24 cellular contexts compared by ENCODE assay signal in the genomic region with DNA sequence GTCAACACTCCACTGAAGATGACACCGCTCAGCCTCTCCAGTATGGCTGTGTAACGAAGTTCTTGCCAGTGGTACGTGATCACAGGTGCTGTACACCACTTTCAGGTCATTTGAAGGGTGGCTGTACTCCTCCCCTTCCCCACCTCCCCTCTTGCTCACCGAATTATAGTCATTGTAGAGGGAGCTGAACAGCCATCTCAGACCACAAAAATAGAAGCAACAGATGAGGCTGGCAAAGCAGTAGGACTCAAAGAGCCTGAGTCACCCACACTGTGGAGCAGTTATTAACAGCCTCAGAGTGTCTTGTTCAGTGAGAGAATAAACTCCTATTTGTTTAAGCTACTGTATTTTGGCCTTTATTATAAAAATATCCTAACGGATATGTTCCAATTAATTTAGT.
DNase-seq lines count a peak whose midpoint lies in the region; ATAC-seq, FAIRE-seq and TF ChIP-seq lines count a peak whose summit lies in the region.
"Had no signal": no experiment of that assay in that cellular context is flagged by ENCODE, and none has a peak within 500 bp of the region (broad histone marks: within the 10 kb centered on the region; RNA-seq: fewer than 3 reads in every experiment).

No MANE protein-coding gene starts in this region.

- H4K8ac ChIP-seq in IMR-90 (ENCODE audit: low read depth in 2 of 2, low read length in 2 of 2): 0 out of 4 replicates have a peak overlapping the region, but pooled peaks of 1 of the 2 experiments have one; percentile 20

- H4K20me1 ChIP-seq in IMR-90 (ENCODE audit: insufficient read depth, low read length) (no peaks in the 10 kb centered on the region), K562 (replicated peaks; ENCODE audit: control insufficient read depth, insufficient read depth, low read length) (no peaks in the 10 kb centered on the region)

- no peak overlapping the region for H2BK5ac ChIP-seq in IMR-90 (ENCODE audit: low read depth, low read length, poor library complexity, severe bottlenecking)

- H3K27ac ChIP-seq in IMR-90 (ENCODE audit: insufficient read depth, low read length): no peak overlapping the region
- no peak overlapping the region for H3K27ac ChIP-seq in K562 (ENCODE audit: extremely low read depth, low read depth, low read length)
- H3K27ac ChIP-seq in thyroid gland: no peak overlapping the region
- H3K27ac ChIP-seq: ovary, right lobe of liver, testis, VCaP had no signal

- peaks cover 4% of the 10 kb centered on the region for H3K4me1 ChIP-seq in IMR-90 (ENCODE audit: control insufficient read depth, insufficient read depth, low read length)
- H3K4me1 ChIP-seq in K562 (replicated peaks in 1 of 2; ENCODE audit: control insufficient read depth in 2 of 2, insufficient read depth in 2 of 2, low read length in 2 of 2): no peaks in the 10 kb centered on the region; a peak in 1 of 5 replicates
- no peaks in the 10 kb centered on the region for H3K4me1 ChIP-seq in thyroid gland
- H3K4me1 ChIP-seq: testis had no signal

- intact Hi-C loops in IMR-90 (cut with micrococcal nuclease) (no loop called here), K562 (cut with micrococcal nuclease) (no loop called here), thyroid gland (cut with DNase I) (no loop called here)

- H3K4me2 ChIP-seq in IMR-90 (ENCODE audit: low read depth, low read length): no peak overlapping the region
- no peak overlapping the region for H3K4me2 ChIP-seq in K562 (ENCODE audit: insufficient read depth, low read length)

- H3K18ac ChIP-seq in IMR-90 (ENCODE audit: low read depth, low read length): no peak overlapping the region

- H3K79me2 ChIP-seq in K562 (ENCODE audit: control insufficient read depth, insufficient read depth, low read length): no peaks in the 10 kb centered on the region

- DNase-seq in Ammon's horn (ENCODE audit: low spot score) (peak; percentile 43), IMR-90 (peak; percentile 48), K562 (ENCODE audit: extremely low read depth in 1 of 4, low spot score in 3 of 4) (no peak), myocyte (ENCODE audit: low read depth) (peak; percentile 91), COR-L47 (lab: John Stamatoyannopoulos, UW) (no peak), thyroid gland (no peak), SW 1271 (lab: John Stamatoyannopoulos, UW) (no peak)
- DNase-seq: activated CD4-positive, alpha-beta T cell treated with anti-CD3 and anti-CD28 coated beads, Interleukin-2, amount 50 U/mL, for 1 hour; activated CD8-positive, alpha-beta memory T cell treated with anti-CD3 and anti-CD28 coated beads, Interleukin-2, amount 50 U/mL, for 4 hours; activated effector memory CD4-positive, alpha-beta T cell treated with Interleukin-2 at 50 U/mL for 16 hours; DMS79 treated with DMSO at 0.1 percent for 48 hours; foreskin melanocyte; naive thymus-derived CD4-positive, alpha-beta T cell; NCI-H1694; NCI-H748 treated with DMSO at 0.1 percent for 48 hours; ovary; right lobe of liver; SHP77; stimulated activated CD4-positive, alpha-beta T cell treated with anti-CD3 and anti-CD28 coated beads, Interleukin-15, amount 100 ng/mL, for 24 hours; testis had no signal

- CTCF ChIA-PET in IMR-90 (lab: Yijun Ruan, JAX) (no interaction called here), K562 (lab: Yijun Ruan, JAX; ENCODE audit: low intra/inter-chr PET ratio) (no interaction called here)

- dilution Hi-C loops in IMR-90 (cut with HindIII; ENCODE audit: low sequenced_read_pairs, unreplicated experiment): no loop called here

- H3K14ac ChIP-seq in IMR-90 (replicated peaks; ENCODE audit: low read depth, low read length): no peak overlapping the region

- no peak overlapping the region for H2BK20ac ChIP-seq in IMR-90 (ENCODE audit: low read depth, low read length)

- H2AFZ ChIP-seq in IMR-90 (replicated peaks; ENCODE audit: low read length, poor library complexity) (peak overlapping the region; percentile 78), K562 (ENCODE audit: low read depth, low read length) (peak overlapping the region; percentile 64; the same call in 1 of the 2 replicates)

- H4K5ac ChIP-seq in IMR-90 (ENCODE audit: low read depth, low read length): no peak overlapping the region

- BruUV-seq in IMR-90 (replicated peaks; lab: Mats Ljungman, UMichigan) (no TSS peak), K562 (replicated peaks; lab: Mats Ljungman, UMichigan) (no TSS peak)

- H3K23ac ChIP-seq in IMR-90 (ENCODE audit: low read depth, low read length): no peak overlapping the region

- no peak for TF ChIP-seq POLR2A in IMR-90 (IDR thresholded peaks at IDR 0.05; ENCODE audit: low read depth, low read length)
- TF ChIP-seq POLR2A in K562 (conservative IDR thresholded peaks at IDR 0.05): no peak
- TF ChIP-seq POLR2A in thyroid gland (IDR thresholded peaks at IDR 0.05): no peak

- no peak overlapping the region for H4K91ac ChIP-seq in IMR-90 (ENCODE audit: insufficient read depth, low read depth, low read length)

- TF ChIP-seq EP300 in K562 (IDR thresholded peaks at IDR 0.05; ENCODE audit: low read length): no peak

- H3K27me3 ChIP-seq in IMR-90 (ENCODE audit: control insufficient read depth, insufficient read depth, low read length) (peaks cover 2% of the 10 kb centered on the region; the same call in 1 of the 2 replicates), K562 (ENCODE audit: control insufficient read depth in 2 of 2, insufficient read depth in 2 of 2, low read length in 2 of 2) (no peaks in the 10 kb centered on the region), thyroid gland (no peaks in the 10 kb centered on the region)
- H3K27me3 ChIP-seq: ovary, right lobe of liver, testis had no signal

- WGBS in IMR-90 (ENCODE audit: extremely low coverage in 2 of 2, insufficient read length in 1 of 2), 2 experiments: no CpG with 5 or more reads among the region's 5 CpGs
- 23% methylated on average over 5 of the region's 5 CpGs for WGBS in K562 (ENCODE audit: insufficient coverage, low coverage, missing lambda C conversion rate)
- 80 to 93% methylated on average over 5 of the region's 5 CpGs for WGBS in thyroid gland, 2 donors

- H3K36me3 ChIP-seq in IMR-90 (ENCODE audit: control insufficient read depth, insufficient read depth, low read length): no peaks in the 10 kb centered on the region
- H3K36me3 ChIP-seq in K562 (ENCODE audit: control insufficient read depth, insufficient read depth, low read length): no peaks in the 10 kb centered on the region
- no peaks in the 10 kb centered on the region for H3K36me3 ChIP-seq in thyroid gland
- H3K36me3 ChIP-seq: ovary, right lobe of liver had no signal

- 0 out of 2 replicates have a peak overlapping the region, but pooled peaks have one; percentile 29 for H3K4ac ChIP-seq in IMR-90 (ENCODE audit: low read depth, low read length)

- no peaks in the 10 kb centered on the region for H3K79me1 ChIP-seq in IMR-90 (ENCODE audit: low read depth in 1 of 2, low read length in 2 of 2)

- no peak for FAIRE-seq in K562 (lab: Jason Lieb, UNC)
- FAIRE-seq: endothelial cell of umbilical vein, keratinocyte had no signal

- H3K9ac ChIP-seq in IMR-90 (ENCODE audit: low read depth, low read length) (no peak overlapping the region), K562 (ENCODE audit: insufficient read depth in 1 of 2, low read depth in 2 of 2, low read length in 2 of 2) (no peak overlapping the region)

- H2BK15ac ChIP-seq in IMR-90 (ENCODE audit: low read depth, low read length): no peak overlapping the region; the same call in 2 of the 3 replicates

- POLR2A ChIA-PET in IMR-90 (lab: Charles Lee; ENCODE audit: unreplicated experiment): no interaction called here
- POLR2A ChIA-PET in K562 (lab: Yijun Ruan, JAX): interaction anchor here (0.6 kb wide), 1 partner anchor 413 kb away, joined by 3 read pairs; no protein-coding TSS in a partner anchor

- TF ChIP-seq RAD21 in IMR-90 (IDR thresholded peaks at IDR 0.05; ENCODE audit: low read length): no peak
- TF ChIP-seq RAD21 in K562 (CRISPR knock-in tag; conservative IDR thresholded peaks at IDR 0.05 in 1 of 2, IDR thresholded peaks at IDR 0.05 in 1 of 2): no peak

- H2BK120ac ChIP-seq in IMR-90 (ENCODE audit: low read depth, low read length): no peak overlapping the region

- H2AK5ac ChIP-seq in IMR-90 (ENCODE audit: low read depth, low read length): no peak overlapping the region

- H3K4me3 ChIP-seq in IMR-90 (ENCODE audit: insufficient read depth, low read depth, low read length) (no peak overlapping the region), K562 (no peak overlapping the region), thyroid gland (replicated peaks in 1 of 3) (no peak overlapping the region)
- H3K4me3 ChIP-seq: ovary, right lobe of liver, testis had no signal

- H3K56ac ChIP-seq in IMR-90 (ENCODE audit: extremely low read depth, insufficient read depth, low read length): no peak overlapping the region

- TF ChIP-seq CTCF in IMR-90 (conservative IDR thresholded peaks at IDR 0.05; ENCODE audit: low read depth, low read length): no peak
- no peak for TF ChIP-seq CTCF in K562 (IDR thresholded peaks at IDR 0.05 in 2 of 3, conservative IDR thresholded peaks at IDR 0.05 in 1 of 3; ENCODE audit: insufficient read depth in 2 of 3, low read depth in 1 of 3, low read length in 3 of 3)
- TF ChIP-seq CTCF in thyroid gland (IDR thresholded peaks at IDR 0.05): no peak

- peak; percentile 46; the same call in 1 of the 2 replicates for ATAC-seq in IMR-90 (ENCODE audit: low read depth)
- peak; percentile 47; the same call in 1 of the 3 replicates for ATAC-seq in K562
- no peak for ATAC-seq in GM21723 (IDR thresholded peaks at IDR 0.05; ENCODE audit: unreplicated experiment)
- ATAC-seq: naive thymus-derived CD4-positive, alpha-beta T cell; right lobe of liver had no signal

- H3K9me3 ChIP-seq in IMR-90 (ENCODE audit: control insufficient read depth, insufficient read depth, low read length) (no peaks in the 10 kb centered on the region), K562 (replicated peaks; ENCODE audit: control insufficient read depth, insufficient read depth, low read depth, low read length) (no peaks in the 10 kb centered on the region), thyroid gland (no peaks in the 10 kb centered on the region)
- H3K9me3 ChIP-seq: ovary, right lobe of liver, testis had no signal

- H2AK9ac ChIP-seq in IMR-90 (replicated peaks; ENCODE audit: low read depth, low read length, poor library complexity): peak overlapping the region; percentile 44

- in situ Hi-C loops in IMR-90 (cut with MboI; ENCODE audit: low sequenced_read_pairs): no loop called here
- in situ Hi-C loops in K562 (cut with MboI): no loop called here

- H3K9me1 ChIP-seq in IMR-90 (ENCODE audit: insufficient read depth, low read length): no peaks in the 10 kb centered on the region; the same call in 1 of the 2 replicates
- H3K9me1 ChIP-seq in K562 (ENCODE audit: control insufficient read depth, insufficient read depth, low read length): no peaks in the 10 kb centered on the region

TF ChIP-seq in IMR-90, 13 proteins besides CTCF, POLR2A, EP300 and RAD21 (continues in another document):
- TF ChIP-seq MAFK (IDR thresholded peaks at IDR 0.05; ENCODE audit: low read depth, low read length): no peak

TF ChIP-seq in K562, 482 proteins besides CTCF, POLR2A, EP300 and RAD21 (continues in another document):
- TF ChIP-seq MAFG (tag; conservative IDR thresholded peaks at IDR 0.05) (no peak), CHD1 (IDR thresholded peaks at IDR 0.05; ENCODE audit: low read length) (no peak), TBP (optimal IDR thresholded peaks at IDR 0.05; ENCODE audit: low read depth, low read length) (no peak), BMI1 (IDR thresholded peaks at IDR 0.05; ENCODE audit: low read length) (no peak), NR4A1 (CRISPR knock-in tag; IDR thresholded peaks at IDR 0.05) (no peak), NR4A1 (tag; IDR thresholded peaks at IDR 0.05) (no peak)

Comparison
In these comparisons a context has a peak if more than half of its experiments do, and no peak if none do; other contexts are left out.
1. DNase-seq: peak in Ammon's horn (single experiment), IMR-90 (single experiment) and myocyte (single experiment); none in K562 (0 of 4), COR-L47 (single experiment), thyroid gland (0 of 2) and SW 1271 (0 of 2).